In the genomic region with DNA sequence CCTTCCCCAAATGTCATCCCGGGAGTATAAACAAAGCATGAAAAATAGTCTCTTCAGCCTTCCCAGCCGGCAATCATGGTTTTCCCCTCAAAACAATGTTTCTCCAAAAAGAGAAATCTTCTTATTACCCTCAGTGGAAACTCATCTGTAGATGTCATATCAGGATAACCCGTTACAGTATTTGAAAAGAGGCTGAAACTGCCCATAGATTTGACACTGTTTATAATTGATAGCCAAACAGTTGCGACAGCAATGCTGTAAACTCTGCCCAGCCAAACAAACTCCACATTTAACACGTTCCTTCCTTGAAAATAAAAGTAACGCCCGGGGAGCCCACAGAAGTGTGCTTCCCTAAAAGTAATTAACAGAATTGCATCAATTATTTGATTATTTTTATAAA, we compare ENCODE assay signal across 8 cellular contexts.
DNase-seq lines count a peak whose midpoint lies in the region; ATAC-seq, FAIRE-seq and TF ChIP-seq lines count a peak whose summit lies in the region.

No MANE protein-coding gene starts in this region.

- peak overlapping the region; percentile 45; the same call in 1 of the 2 replicates for H2AFZ ChIP-seq in Karpas-422 (ENCODE audit: low read length)

- H3K9me2 ChIP-seq in Karpas-422 (replicated peaks; ENCODE audit: insufficient read depth, low read length) = no peaks in the 10 kb centered on the region

- DNase-seq in CD8-positive, alpha-beta memory T cell = peak in 1 of 5 donors; percentile 15
- DNase-seq in Karpas-422 (no peak), bronchial epithelial cell (ENCODE audit: low read depth) (peak; percentile 15), left kidney (ENCODE audit: low read depth, low spot score) (peak; percentile 38), substantia nigra (lab: John Stamatoyannopoulos, UW) (no peak), RCC 7860 (ENCODE audit: low spot score) (no peak)
- DNase-seq in stimulated activated CD4-positive, alpha-beta T cell treated with anti-CD3 and anti-CD28 coated beads, Interleukin-4, amount 100 ng/mL, for 24 hours = no peak

- H3K27ac Mint-ChIP-seq in CD8-positive, alpha-beta memory T cell = peak overlapping the region; percentile 82 to 99 (median 94)

- no peak for ATAC-seq in esophagus mucosa

- H3K4me1 Mint-ChIP-seq in CD8-positive, alpha-beta memory T cell = peaks cover 73 to 77% (median 76%) of the 10 kb centered on the region in 3 donors

- H3K4me2 ChIP-seq in Karpas-422 (ENCODE audit: low read depth, low read length, poor library complexity, severe bottlenecking) = peak overlapping the region; percentile 98

- FAIRE-seq in bronchial epithelial cell (lab: Jason Lieb, UNC) (no peak), RCC 7860 (lab: Jason Lieb, UNC) (no peak)

- H3K79me2 ChIP-seq in Karpas-422 (ENCODE audit: low read length) = no peaks in the 10 kb centered on the region

- TF ChIP-seq CTCF in bronchial epithelial cell (IDR thresholded peaks at IDR 0.05; ENCODE audit: insufficient read depth, low read length, severe bottlenecking) = no peak

- H3K27ac ChIP-seq in CD8-positive, alpha-beta memory T cell (ENCODE audit: low read depth, low read length) = peak overlapping the region; percentile 88
- H3K27ac ChIP-seq in Karpas-422 (ENCODE audit: low read length) = no peak overlapping the region
- H3K27ac ChIP-seq in substantia nigra (ENCODE audit: low read depth, low read length, poor library complexity, severe bottlenecking) = peak overlapping the region; percentile 67

- H3K9ac ChIP-seq in Karpas-422 (ENCODE audit: low read length) = peak overlapping the region; percentile 63

- peak overlapping the region; percentile 82 for H3K4me3 ChIP-seq in CD8-positive, alpha-beta memory T cell (ENCODE audit: low read length)
- H3K4me3 ChIP-seq in Karpas-422 (ENCODE audit: low read length) (peak overlapping the region; percentile 68), bronchial epithelial cell (ENCODE audit: low read depth, low read length) (peak overlapping the region; percentile 68)

- peaks cover 3% of the 10 kb centered on the region; the same call in 1 of the 2 replicates for H4K20me1 ChIP-seq in Karpas-422 (ENCODE audit: insufficient read depth, low read depth, low read length)

- H3K36me3 Mint-ChIP-seq in CD8-positive, alpha-beta memory T cell = peaks cover 0 to 18% (median under 1%) of the 10 kb centered on the region in 3 donors

- H3K36me3 ChIP-seq in CD8-positive, alpha-beta memory T cell (ENCODE audit: insufficient read depth, low read length) = no peaks in the 10 kb centered on the region
- H3K36me3 ChIP-seq in Karpas-422 (ENCODE audit: insufficient read depth, low read length) (no peaks in the 10 kb centered on the region), bronchial epithelial cell (ENCODE audit: control insufficient read depth, insufficient read depth, low read length) (no peaks in the 10 kb centered on the region)

- peaks cover 63% of the 10 kb centered on the region for H3K4me1 ChIP-seq in CD8-positive, alpha-beta memory T cell (ENCODE audit: insufficient read depth, low read length)
- peaks cover 40% of the 10 kb centered on the region for H3K4me1 ChIP-seq in Karpas-422 (ENCODE audit: low read length)

- no peaks in the 10 kb centered on the region for H3K9me3 ChIP-seq in CD8-positive, alpha-beta memory T cell (ENCODE audit: low read length)
- no peaks in the 10 kb centered on the region for H3K9me3 ChIP-seq in Karpas-422 (ENCODE audit: low read length)

- H3K9me3 Mint-ChIP-seq in CD8-positive, alpha-beta memory T cell = no peaks in the 10 kb centered on the region

- H3K27me3 Mint-ChIP-seq in CD8-positive, alpha-beta memory T cell = no peaks in the 10 kb centered on the region

- H3K27me3 ChIP-seq in CD8-positive, alpha-beta memory T cell (ENCODE audit: insufficient read depth, low read length, poor library complexity, severe bottlenecking) = no peaks in the 10 kb centered on the region
- no peaks in the 10 kb centered on the region for H3K27me3 ChIP-seq in Karpas-422 (ENCODE audit: low read length)
- H3K27me3 ChIP-seq in bronchial epithelial cell (ENCODE audit: control insufficient read depth, insufficient read depth, low read length) = no peaks in the 10 kb centered on the region

- peak overlapping the region; percentile 94 to 98 (median 96) for H3K4me3 Mint-ChIP-seq in CD8-positive, alpha-beta memory T cell

- POLR2A ChIA-PET in CD8-positive, alpha-beta memory T cell (lab: Charles Lee) = interaction anchor here (0.7 to 3.2 kb wide), 5 partner anchors 15 to 202 kb away, joined by 3 to 17 read pairs (median 3); no protein-coding TSS in a partner anchor

- CTCF ChIA-PET in CD8-positive, alpha-beta memory T cell (lab: Charles Lee) = interaction anchor here (0.9 to 2.0 kb wide), 5 partner anchors 48 to 204 kb away, joined by 3 to 5 read pairs (median 3); no protein-coding TSS in a partner anchor

Comparison
In these comparisons a context has a peak if more than half of its experiments do, and no peak if none do; other contexts are left out.
1. DNase-seq: peak in bronchial epithelial cell (single experiment) and left kidney (single experiment); none in Karpas-422 (single experiment), substantia nigra (0 of 49), RCC 7860 (single experiment) and stimulated activated CD4-positive, alpha-beta T cell treated with anti-CD3 and anti-CD28 coated beads, Interleukin-4, amount 100 ng/mL, for 24 hours (single experiment).
2. Peak in every context shown above with its lines, with median percentiles within 50 percentile points of each other: H3K4me3 ChIP-seq.